In the genomic region with DNA sequence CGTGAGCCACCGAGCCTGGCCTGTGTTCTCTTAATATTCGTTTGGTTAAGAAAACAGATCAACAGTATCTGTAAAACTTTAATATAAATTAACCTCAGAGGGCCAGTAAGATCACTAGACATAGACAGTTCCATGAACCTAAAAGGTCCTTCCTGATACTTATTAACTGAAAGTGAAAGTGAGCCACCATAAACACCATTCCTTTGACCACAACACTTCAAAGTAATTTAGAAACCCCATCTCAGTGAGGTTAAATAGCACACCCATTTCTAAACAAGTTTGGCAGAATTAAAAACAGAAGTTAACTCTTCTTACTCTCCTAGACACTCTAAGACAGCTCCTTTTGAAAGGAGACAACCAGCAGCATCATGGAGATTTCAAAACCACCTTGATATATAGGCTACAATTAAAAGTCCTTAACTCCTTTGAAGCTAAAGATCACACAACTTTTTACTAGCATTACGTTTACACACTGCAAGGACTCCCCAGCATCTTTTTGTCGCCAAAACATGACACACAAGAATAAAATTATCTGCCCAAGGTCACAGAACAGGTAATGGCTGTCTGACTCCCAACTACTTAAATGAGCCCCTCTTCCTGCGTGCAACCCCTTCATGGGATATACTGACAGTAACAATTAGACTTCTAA, we compare ENCODE assay signal across 2 cellular contexts.
TF ChIP-seq lines count a peak whose summit lies in the region.

No MANE protein-coding gene starts in this region.

TF ChIP-seq in IMR-90, 13 proteins besides CTCF, POLR2A, EP300 and RAD21:
- TF ChIP-seq BHLHE40 (IDR thresholded peaks at IDR 0.05; ENCODE audit: low read depth, low read length) (no peak), MXI1 (IDR thresholded peaks at IDR 0.05; ENCODE audit: borderline replicate concordance, low read depth, low read length) (no peak), ELK1 (IDR thresholded peaks at IDR 0.05; ENCODE audit: borderline replicate concordance, low read depth, low read length) (no peak), MAFK (IDR thresholded peaks at IDR 0.05; ENCODE audit: low read depth, low read length) (no peak), RFX5 (IDR thresholded peaks at IDR 0.05; ENCODE audit: low read depth, low read length) (no peak), RCOR1 (IDR thresholded peaks at IDR 0.05; ENCODE audit: insufficient replicate concordance, low read length) (no peak), MAZ (IDR thresholded peaks at IDR 0.05; ENCODE audit: borderline replicate concordance, low read depth, low read length) (no peak), NFE2L2 (IDR thresholded peaks at IDR 0.05; ENCODE audit: low read depth, low read length) (no peak), CEBPB (IDR thresholded peaks at IDR 0.05; ENCODE audit: low read depth, low read length) (no peak), SMC3 (IDR thresholded peaks at IDR 0.05; ENCODE audit: low read depth, low read length) (no peak), FOS (IDR thresholded peaks at IDR 0.05; ENCODE audit: low read depth, low read length) (no peak), CHD1 (IDR thresholded peaks at IDR 0.05; ENCODE audit: low read depth, low read length) (no peak), USF2 (IDR thresholded peaks at IDR 0.05; ENCODE audit: low read depth, low read length) (no peak)

TF ChIP-seq in K562, 482 proteins besides CTCF, POLR2A, EP300 and RAD21:
- TF ChIP-seq SOX6 (IDR thresholded peaks at IDR 0.05) = 0 out of 2 replicates have a peak, but pooled peaks have one; percentile 18
- 0 out of 2 replicates have a peak, but pooled peaks have one; percentile 15 for TF ChIP-seq LCOR (CRISPR knock-in tag; IDR thresholded peaks at IDR 0.05)
- peak; percentile 12; the same call in 1 of the 2 replicates for TF ChIP-seq SP1 (CRISPR knock-in tag; IDR thresholded peaks at IDR 0.05)
- TF ChIP-seq FOXK2 (conservative IDR thresholded peaks at IDR 0.05 in 1 of 2, IDR thresholded peaks at IDR 0.05 in 1 of 2; ENCODE audit: low read depth in 2 of 2) = peak; percentile 74 to 79
- TF ChIP-seq FOXM1 (IDR thresholded peaks at IDR 0.05; ENCODE audit: low read depth) = peak; percentile 39; the same call in 1 of the 2 replicates
- no peak for TF ChIP-seq FOXM1 (CRISPR knock-in tag; IDR thresholded peaks at IDR 0.05; ENCODE audit: low read depth)
- TF ChIP-seq SMARCA4 (IDR thresholded peaks at IDR 0.05) = no peak
- 0 out of 4 replicates have a peak, but pooled peaks of 1 of the 2 experiments have one; percentile 15 for TF ChIP-seq ZNF318 (IDR thresholded peaks at IDR 0.05; ENCODE audit: borderline replicate concordance in 1 of 2, low read depth in 1 of 2)
- no peak for TF ChIP-seq NCOA6 (IDR thresholded peaks at IDR 0.05)
